8 cellular contexts compared by ENCODE assay signal in genomic region chr1:146012703-146013565, GRCh38. TPM values are rescaled to one million over a fixed set of nuclear protein-coding genes. Genes with fewer than 3 reads are reported as not detected.
A peak's percentile ranks its signal among the peaks of the same experiment; 100 is the strongest.
DNase-seq lines count a peak whose midpoint lies in the region; ATAC-seq, FAIRE-seq and TF ChIP-seq lines count a peak whose summit lies in the region.

No MANE protein-coding gene starts in this region.

- ATAC-seq in HG03045 (IDR thresholded peaks at IDR 0.05; ENCODE audit: unreplicated experiment), result no peak

- dilution Hi-C loops in keratinocyte (cut with MboI; ENCODE audit: extremely low pct_ligation_motif_present, low sequenced_read_pairs), result no loop called here

- peak overlapping the region; percentile 8 for H3K4me2 ChIP-seq in keratinocyte (ENCODE audit: control insufficient read depth, extremely low read depth, insufficient read depth, low read depth, low read length)

- H3K4me1 ChIP-seq in keratinocyte (ENCODE audit: control insufficient read depth, extremely low read depth, insufficient read depth, low read length), result peaks cover 3% of the 10 kb centered on the region

- H3K36me3 ChIP-seq in keratinocyte (ENCODE audit: control insufficient read depth in 2 of 2, extremely low read depth in 1 of 2, insufficient read depth in 2 of 2, low read length in 2 of 2), result no peaks in the 10 kb centered on the region

- H3K9me3 ChIP-seq in keratinocyte (ENCODE audit: control insufficient read depth, low read depth, low read length), result no peaks in the 10 kb centered on the region

- in situ Hi-C loops in T47D (cut with HindIII; ENCODE audit: low pct_unique_long_range_greater_than_20kb, low sequenced_read_pairs), result no loop called here

- TF ChIP-seq CTCF in keratinocyte (optimal IDR thresholded peaks at IDR 0.05 in 1 of 3, IDR thresholded peaks at IDR 0.05 in 1 of 3, conservative IDR thresholded peaks at IDR 0.05 in 1 of 3; ENCODE audit: extremely low read depth in 1 of 3, insufficient read depth in 2 of 3, low read length in 3 of 3), result peak; percentile 46 to 78 (median 60)

- DNase-seq in stimulated activated CD4-positive, alpha-beta T cell treated with anti-CD3 and anti-CD28 coated beads, Interleukin-15, amount 100 ng/mL, for 24 hours, result peak; percentile 55
- no peak for DNase-seq in stimulated activated CD4-positive, alpha-beta T cell treated with anti-CD3 and anti-CD28 coated beads, Interleukin-2, amount 100 ng/mL, for 48 hours
- DNase-seq in NCI-H128 (lab: John Stamatoyannopoulos, UW; ENCODE audit: unreplicated experiment) (peak; percentile 30), SKM-1 (lab: John Stamatoyannopoulos, UW; ENCODE audit: unreplicated experiment) (peak; percentile 82), T47D (ENCODE audit: low read depth in 1 of 2, low spot score in 1 of 2) (peak; percentile 41 to 91), keratinocyte (ENCODE audit: low read depth, low spot score) (no peak), superior temporal gyrus (ENCODE audit: extremely low spot score) (peak; percentile 90)

- no peaks in the 10 kb centered on the region for H3K9me1 ChIP-seq in keratinocyte (ENCODE audit: control insufficient read depth, extremely low read depth, insufficient read depth, low read length)

- H3K79me2 ChIP-seq in keratinocyte (ENCODE audit: control insufficient read depth, insufficient read depth, low read length), result no peaks in the 10 kb centered on the region

- no peak overlapping the region for H3K27ac ChIP-seq in keratinocyte (ENCODE audit: control insufficient read depth, insufficient read depth, low read length)

- H4K20me1 ChIP-seq in keratinocyte (ENCODE audit: control insufficient read depth, extremely low read depth, insufficient read depth, low read length), result no peaks in the 10 kb centered on the region

- FAIRE-seq in keratinocyte (lab: Jason Lieb, UNC), result peak; percentile 80

- H2AFZ ChIP-seq in keratinocyte (ENCODE audit: control insufficient read depth, low read length), result no peak overlapping the region

- H3K9ac ChIP-seq in keratinocyte (ENCODE audit: control insufficient read depth, extremely low read depth, insufficient read depth, low read length), result no peak overlapping the region

- H3K27me3 ChIP-seq in keratinocyte (ENCODE audit: control insufficient read depth, extremely low read depth, insufficient read depth, low read length), result peaks cover 9% of the 10 kb centered on the region

- H3K4me3 ChIP-seq in keratinocyte (ENCODE audit: control insufficient read depth in 2 of 3, extremely low read depth in 1 of 3, insufficient read depth in 2 of 3, low read depth in 1 of 3, low read length in 3 of 3), result no peak overlapping the region

RNA-seq across cellular contexts. Expression of gene HJV, which starts 8.6 kb away (rescaled TPM):
- polyA plus RNA-seq in keratinocyte, result 0.04 TPM in 1 of 3 replicates, not detected in the others
- polyA plus RNA-seq in keratinocyte (2011; ENCODE audit: low read depth), result not detected
- not detected in 2 replicates for polyA plus RNA-seq in keratinocyte (2011; cell fraction: cytosol; rRNA removed)
- polyA plus RNA-seq in keratinocyte (2011; cell fraction: nucleus; rRNA removed), result not detected in 2 replicates
- not detected in 2 replicates for polyA plus RNA-seq in keratinocyte (2012; ENCODE audit: low replicate concordance)
- not detected in 3 replicates for polyA minus RNA-seq in keratinocyte
- not detected for polyA minus RNA-seq in keratinocyte (2011; cell fraction: cytosol; rRNA and poly(A)+ RNA removed)
- polyA minus RNA-seq in keratinocyte (2011; cell fraction: nucleus; rRNA and poly(A)+ RNA removed), result not detected in 2 replicates

RNA-seq across cellular contexts. Expression of gene TXNIP, which starts 16.6 kb away (rescaled TPM):
- 89.7 to 165 TPM (median 159 TPM) in 3 replicates for polyA plus RNA-seq in keratinocyte
- 41.9 TPM for polyA plus RNA-seq in keratinocyte (2011; ENCODE audit: low read depth)
- polyA plus RNA-seq in keratinocyte (2011; cell fraction: cytosol; rRNA removed), result 55.4 and 104 TPM in 2 replicates
- 156 and 196 TPM in 2 replicates for polyA plus RNA-seq in keratinocyte (2011; cell fraction: nucleus; rRNA removed)
- 39.4 and 112 TPM in 2 replicates for polyA plus RNA-seq in keratinocyte (2012; ENCODE audit: low replicate concordance)
- polyA minus RNA-seq in keratinocyte, result 115 to 413 TPM (median 186 TPM) in 3 replicates
- 82.9 TPM for polyA minus RNA-seq in keratinocyte (2011; cell fraction: cytosol; rRNA and poly(A)+ RNA removed)
- 106 and 162 TPM in 2 replicates for polyA minus RNA-seq in keratinocyte (2011; cell fraction: nucleus; rRNA and poly(A)+ RNA removed)

RNA-seq across cellular contexts. Expression of gene POLR3GL, which starts 48.4 kb away (rescaled TPM):
- polyA plus RNA-seq in keratinocyte, result 8.1 to 14.0 TPM (median 10.0 TPM) in 3 replicates
- polyA plus RNA-seq in keratinocyte (2011; ENCODE audit: low read depth), result 8.0 TPM
- polyA plus RNA-seq in keratinocyte (2011; cell fraction: cytosol; rRNA removed), result 11.0 and 11.3 TPM in 2 replicates
- 6.8 and 8.9 TPM in 2 replicates for polyA plus RNA-seq in keratinocyte (2011; cell fraction: nucleus; rRNA removed)
- 9.6 and 16.1 TPM in 2 replicates for polyA plus RNA-seq in keratinocyte (2012; ENCODE audit: low replicate concordance)
- polyA minus RNA-seq in keratinocyte, result 3.7 to 6.9 TPM (median 4.3 TPM) in 3 replicates
- polyA minus RNA-seq in keratinocyte (2011; cell fraction: cytosol; rRNA and poly(A)+ RNA removed), result 5.8 TPM
- polyA minus RNA-seq in keratinocyte (2011; cell fraction: nucleus; rRNA and poly(A)+ RNA removed), result 1.9 and 3.1 TPM in 2 replicates

RNA-seq across cellular contexts. Expression of gene ANKRD34A, which starts 48.6 kb away (rescaled TPM):
- 0.53 to 0.83 TPM (median 0.66 TPM) in 3 replicates for polyA plus RNA-seq in keratinocyte
- polyA plus RNA-seq in keratinocyte (2011; ENCODE audit: low read depth), result not detected
- polyA plus RNA-seq in keratinocyte (2011; cell fraction: cytosol; rRNA removed), result 0.46 and 0.81 TPM in 2 replicates
- 1.5 and 1.6 TPM in 2 replicates for polyA plus RNA-seq in keratinocyte (2011; cell fraction: nucleus; rRNA removed)
- polyA plus RNA-seq in keratinocyte (2012; ENCODE audit: low replicate concordance), result 0.20 and 0.78 TPM in 2 replicates
- polyA minus RNA-seq in keratinocyte, result 0.29 to 1.9 TPM (median 0.40 TPM) in 3 replicates
- polyA minus RNA-seq in keratinocyte (2011; cell fraction: cytosol; rRNA and poly(A)+ RNA removed), result 1.7 TPM
- polyA minus RNA-seq in keratinocyte (2011; cell fraction: nucleus; rRNA and poly(A)+ RNA removed), result 0.47 and 0.95 TPM in 2 replicates

RNA-seq across cellular contexts. Expression of gene LIX1L, which starts 55.1 kb away (rescaled TPM):
- 9.2 to 26.4 TPM (median 20.0 TPM) in 3 replicates for polyA plus RNA-seq in keratinocyte
- polyA plus RNA-seq in keratinocyte (2011; ENCODE audit: low read depth), result 0.77 TPM
- 16.8 and 21.1 TPM in 2 replicates for polyA plus RNA-seq in keratinocyte (2011; cell fraction: cytosol; rRNA removed)
- polyA plus RNA-seq in keratinocyte (2011; cell fraction: nucleus; rRNA removed), result 12.9 and 13.4 TPM in 2 replicates
- polyA plus RNA-seq in keratinocyte (2012; ENCODE audit: low replicate concordance), result 2.4 and 9.0 TPM in 2 replicates
- polyA minus RNA-seq in keratinocyte, result 10.7 to 17.8 TPM (median 16.1 TPM) in 3 replicates
- polyA minus RNA-seq in keratinocyte (2011; cell fraction: cytosol; rRNA and poly(A)+ RNA removed), result 18.8 TPM
- polyA minus RNA-seq in keratinocyte (2011; cell fraction: nucleus; rRNA and poly(A)+ RNA removed), result 5.2 and 8.9 TPM in 2 replicates

Comparison
In these comparisons a context has a peak if more than half of its experiments do, and no peak if none do; other contexts are left out.
1. DNase-seq: peak in stimulated activated CD4-positive, alpha-beta T cell treated with anti-CD3 and anti-CD28 coated beads, Interleukin-15, amount 100 ng/mL, for 24 hours (single experiment), NCI-H128 (single experiment), SKM-1 (single experiment), T47D (2 of 2) and superior temporal gyrus (single experiment); none in stimulated activated CD4-positive, alpha-beta T cell treated with anti-CD3 and anti-CD28 coated beads, Interleukin-2, amount 100 ng/mL, for 48 hours (0 of 2) and keratinocyte (single experiment).